ENCODE assay signal across 9 cellular contexts in genomic region chr13:60617863-60618733, GRCh38.
DNase-seq lines count a peak whose midpoint lies in the region; ATAC-seq, FAIRE-seq and TF ChIP-seq lines count a peak whose summit lies in the region.
"Had no signal": no experiment of that assay in that cellular context is flagged by ENCODE, and none has a peak within 500 bp of the region (broad histone marks: within the 10 kb centered on the region; RNA-seq: fewer than 3 reads in every experiment).

No MANE protein-coding gene starts in this region.

- H3K4me3 ChIP-seq in H7 (ENCODE audit: insufficient read depth, low read depth, low read length) = no peak overlapping the region
- no peak overlapping the region for H3K4me3 ChIP-seq in kidney (ENCODE audit: low read length in 2 of 2)

- no peaks in the 10 kb centered on the region for H3K27me3 ChIP-seq in H7 (ENCODE audit: control insufficient read depth, insufficient read depth, low read length)

- peaks cover 0 to 6% of the 10 kb centered on the region in 2 donors for H3K27me3 Mint-ChIP-seq in T-cell

- H3K36me3 ChIP-seq in H7 (replicated peaks; ENCODE audit: control insufficient read depth, insufficient read depth, low read length) (no peaks in the 10 kb centered on the region), kidney (ENCODE audit: control insufficient read depth in 1 of 2, insufficient read depth in 2 of 2, low read length in 2 of 2) (no peaks in the 10 kb centered on the region)

- ATAC-seq in GM21576 (IDR thresholded peaks at IDR 0.05; ENCODE audit: unreplicated experiment) (no peak), T-cell (replicated peaks in 1 of 4) (no peak)

- FAIRE-seq in kidney (lab: Jason Lieb, UNC) = no peak

- no peak overlapping the region for H3K27ac Mint-ChIP-seq in T-cell

- H3K4me3 Mint-ChIP-seq in T-cell = no peak overlapping the region

- in situ Hi-C loops in ACHN (cut with HindIII; ENCODE audit: low pct_ligation_motif_present, low pct_unique_long_range_greater_than_20kb, low sequenced_read_pairs) = no loop called here

- no peaks in the 10 kb centered on the region for H3K9me3 ChIP-seq in kidney (ENCODE audit: control insufficient read depth in 1 of 2, low read length in 2 of 2)

- TF ChIP-seq CTCF in kidney (IDR thresholded peaks at IDR 0.05; ENCODE audit: borderline replicate concordance, extremely low read depth, insufficient read depth) = peak; percentile 31

- no peaks in the 10 kb centered on the region for H3K4me1 ChIP-seq in kidney (ENCODE audit: control insufficient read depth in 1 of 2, insufficient read depth in 1 of 2, low read depth in 1 of 2, low read length in 2 of 2)

- H3K27ac ChIP-seq in kidney (ENCODE audit: low read depth in 2 of 2, low read length in 2 of 2) = no peak overlapping the region

- no peak overlapping the region for H3K9ac ChIP-seq in kidney (ENCODE audit: low read length in 2 of 2)

- no peaks in the 10 kb centered on the region for H3K36me3 Mint-ChIP-seq in T-cell

- no peaks in the 10 kb centered on the region for H3K9me3 Mint-ChIP-seq in T-cell

- POLR2A ChIA-PET in T-cell (lab: Charles Lee) = no interaction called here

- H3K4me1 Mint-ChIP-seq in T-cell = no peaks in the 10 kb centered on the region

- CTCF ChIA-PET in T-cell (lab: Charles Lee) = no interaction called here

- intact Hi-C loops in kidney (cut with DNase I) = no loop called here

- DNase-seq in ACHN = peak; percentile 14
- DNase-seq in H7 = peak; percentile 28
- peak; percentile 13 for DNase-seq in amniotic epithelial cell (ENCODE audit: low read depth)
- no peak for DNase-seq in kidney
- DNase-seq in NCI-H510A (lab: John Stamatoyannopoulos, UW) = no peak
- no peak for DNase-seq in T-cell
- DNase-seq in NCI-H2081 treated with DMSO at 0.1 percent for 48 hours (lab: John Stamatoyannopoulos, UW) = no peak
- DNase-seq: activated naive CD4-positive, alpha-beta T cell treated with Interleukin-2 at 50 U/mL for 16 hours had no signal

Comparison
In these comparisons a context has a peak if more than half of its experiments do, and no peak if none do; other contexts are left out.
1. DNase-seq: peak in ACHN (single experiment), H7 (single experiment) and amniotic epithelial cell (single experiment); none in kidney (single experiment), NCI-H510A (single experiment), T-cell (0 of 34) and NCI-H2081 treated with DMSO at 0.1 percent for 48 hours (single experiment).